Comparison of ENCODE assay signal across 13 cellular contexts in genomic region chr12:15256760-15257159, GRCh38. TPM values are rescaled to one million over a fixed set of nuclear protein-coding genes. Genes with fewer than 3 reads are reported as not detected.
DNase-seq lines count a peak whose midpoint lies in the region; ATAC-seq and TF ChIP-seq lines count a peak whose summit lies in the region.
"Had no signal": no experiment of that assay in that cellular context is flagged by ENCODE, and none has a peak within 500 bp of the region (broad histone marks: within the 10 kb centered on the region; RNA-seq: fewer than 3 reads in every experiment).

No MANE protein-coding gene starts in this region.

- H3K4me3 ChIP-seq in HEK293 (ENCODE audit: low read depth, low read length), result no peak overlapping the region
- H3K4me3 ChIP-seq in subcutaneous abdominal adipose tissue (ENCODE audit: low read depth in 1 of 5, low read length in 5 of 5), result peak overlapping the region in 2 of 5 donors; percentile 12 to 29
- H3K4me3 ChIP-seq in smooth muscle cell, result no peak overlapping the region

- WGBS in smooth muscle cell (ENCODE audit: low lambda C conversion rate), result 71% methylated on average over 4 of the region's 4 CpGs

- no peaks in the 10 kb centered on the region for H3K9me3 ChIP-seq in HEK293 (ENCODE audit: control insufficient read depth, insufficient read depth, low read depth, low read length)
- H3K9me3 ChIP-seq in subcutaneous abdominal adipose tissue (ENCODE audit: control insufficient read depth in 5 of 5, low read length in 5 of 5), result no peaks in the 10 kb centered on the region
- H3K9me3 ChIP-seq in smooth muscle cell (replicated peaks; ENCODE audit: low read depth), result no peaks in the 10 kb centered on the region

- no peaks in the 10 kb centered on the region for H3K79me2 ChIP-seq in smooth muscle cell (ENCODE audit: low read depth)

- H3K27me3 ChIP-seq in subcutaneous abdominal adipose tissue (ENCODE audit: control insufficient read depth in 5 of 5, insufficient read depth in 4 of 5, low read length in 5 of 5), result no peaks in the 10 kb centered on the region
- H3K27me3 ChIP-seq in smooth muscle cell (ENCODE audit: low read depth), result peaks cover 48% of the 10 kb centered on the region
- peaks cover 29% of the 10 kb centered on the region for H3K27me3 ChIP-seq in foreskin keratinocyte

- no peak overlapping the region for H3K27ac ChIP-seq in HEK293 (ENCODE audit: extremely low read depth, low read depth, low read length)
- H3K27ac ChIP-seq in subcutaneous abdominal adipose tissue (ENCODE audit: low read depth, low read length), result peak overlapping the region; percentile 47
- H3K27ac ChIP-seq in smooth muscle cell (ENCODE audit: low read depth), result no peak overlapping the region
- no peak overlapping the region for H3K27ac ChIP-seq in foreskin keratinocyte
- H3K27ac ChIP-seq: brain microvascular endothelial cell had no signal

- H3K4me2 ChIP-seq in smooth muscle cell, result no peak overlapping the region

- no peaks in the 10 kb centered on the region; the same call in 1 of the 2 replicates for H3K4me1 ChIP-seq in HEK293 (ENCODE audit: control insufficient read depth, insufficient read depth, low read length)
- H3K4me1 ChIP-seq in subcutaneous abdominal adipose tissue (ENCODE audit: control insufficient read depth in 5 of 5, insufficient read depth in 5 of 5, low read length in 5 of 5), result peaks cover 5 to 22% (median 5%) of the 10 kb centered on the region in 5 donors
- peaks cover 6% of the 10 kb centered on the region for H3K4me1 ChIP-seq in smooth muscle cell (ENCODE audit: low read depth)
- H3K4me1 ChIP-seq in foreskin keratinocyte, result no peaks in the 10 kb centered on the region

- TF ChIP-seq CTCF in HEK293 (tag by site-specific recombination; IDR thresholded peaks at IDR 0.05), result no peak
- no peak for TF ChIP-seq CTCF in smooth muscle cell (IDR thresholded peaks at IDR 0.05; ENCODE audit: borderline replicate concordance, insufficient read depth, poor library complexity, severe bottlenecking)
- no peak for TF ChIP-seq CTCF in foreskin keratinocyte (conservative IDR thresholded peaks at IDR 0.05)

- ATAC-seq in left ventricle myocardium superior (peak; percentile 76), HG03521 (IDR thresholded peaks at IDR 0.05; ENCODE audit: unreplicated experiment) (no peak), foreskin keratinocyte (no peak)

- DNase-seq in amniotic epithelial cell (ENCODE audit: low read depth) (peak; percentile 78), left ventricle myocardium superior (no peak), smooth muscle cell (lab: John Stamatoyannopoulos, UW; ENCODE audit: unreplicated experiment) (no peak), foreskin keratinocyte (no peak)
- DNase-seq: activated CD4-positive, alpha-beta T cell treated with anti-CD3 and anti-CD28 coated beads, Interleukin-2, amount 50 U/mL, for 1 hour; brain microvascular endothelial cell; CD4-positive, alpha-beta memory T cell; NCI-H510A treated with DMSO at 0.1 percent for 48 hours; stimulated activated naive CD4-positive, alpha-beta T cell treated with Interleukin-2 at 50 U/mL for 16 hours had no signal

- H3K9ac ChIP-seq in subcutaneous abdominal adipose tissue (ENCODE audit: low read length in 5 of 5), result no peak overlapping the region
- H3K9ac ChIP-seq in smooth muscle cell (ENCODE audit: low read depth), result no peak overlapping the region

- no peaks in the 10 kb centered on the region for H4K20me1 ChIP-seq in smooth muscle cell (ENCODE audit: low read depth)

- POLR2A ChIA-PET in HEK293 (lab: Yijun Ruan, JAX), result no interaction called here

- no peak overlapping the region for H2AFZ ChIP-seq in smooth muscle cell (ENCODE audit: low read depth)

- H3K36me3 ChIP-seq in HEK293 (ENCODE audit: control insufficient read depth in 2 of 2, insufficient read depth in 1 of 2, low read length in 2 of 2), result no peaks in the 10 kb centered on the region
- no peaks in the 10 kb centered on the region for H3K36me3 ChIP-seq in subcutaneous abdominal adipose tissue (ENCODE audit: control insufficient read depth in 5 of 5, insufficient read depth in 5 of 5, low read length in 5 of 5)
- no peaks in the 10 kb centered on the region for H3K36me3 ChIP-seq in smooth muscle cell (ENCODE audit: low read depth)
- H3K36me3 ChIP-seq: brain microvascular endothelial cell had no signal

- CTCF ChIA-PET in HEK293 (lab: Yijun Ruan, JAX), result no interaction called here

- intact Hi-C loops in left ventricle myocardium superior (cut with micrococcal nuclease), result no loop called here

- no peaks in the 10 kb centered on the region for H3F3A ChIP-seq in smooth muscle cell (ENCODE audit: low read depth)

TF ChIP-seq in HEK293, 187 proteins besides CTCF, POLR2A, EP300 and RAD21:
- TF ChIP-seq ZNF121 (tag by site-specific recombination; IDR thresholded peaks at IDR 0.05) (no peak), RBAK (tag by site-specific recombination; IDR thresholded peaks at IDR 0.05) (no peak), ZBTB26 (tag by site-specific recombination; optimal IDR thresholded peaks at IDR 0.05) (no peak), KLF10 (tag by site-specific recombination; IDR thresholded peaks at IDR 0.05) (no peak), ZNF626 (tag by site-specific recombination; IDR thresholded peaks at IDR 0.05) (no peak), ZBTB17 (tag by site-specific recombination; IDR thresholded peaks at IDR 0.05) (peak; percentile 43; the same call in 1 of the 2 replicates), ZNF311 (tag by site-specific recombination; IDR thresholded peaks at IDR 0.05; ENCODE audit: borderline replicate concordance) (no peak), SCRT1 (tag by site-specific recombination; IDR thresholded peaks at IDR 0.05; ENCODE audit: borderline replicate concordance) (no peak), ZNF16 (tag by site-specific recombination; IDR thresholded peaks at IDR 0.05; ENCODE audit: low read depth) (no peak)

RNA-seq across cellular contexts. Expression of gene RERG, which starts 35.5 kb away (rescaled TPM):
- total RNA-seq in left ventricle myocardium superior (3.8 TPM), smooth muscle cell (0.04 TPM in 1 of 2 replicates, not detected in the other), foreskin keratinocyte (not detected in 2 replicates)
- polyA plus RNA-seq in smooth muscle cell (not detected in 2 replicates), foreskin keratinocyte (0.03 TPM in 1 of 2 replicates, not detected in the other)
- total RNA-seq: CD4-positive, alpha-beta memory T cell; G401 had no signal
- polyA plus RNA-seq: CD4-positive, alpha-beta memory T cell had no signal
